Comparison of ENCODE assay signal across 14 cellular contexts in genomic region chr1:944341-945325, GRCh38. TPM values are rescaled to one million over a fixed set of nuclear protein-coding genes. Genes with fewer than 3 reads are reported as not detected.
DNase-seq lines count a peak whose midpoint lies in the region; ATAC-seq and TF ChIP-seq lines count a peak whose summit lies in the region.
"Had no signal": no experiment of that assay in that cellular context is flagged by ENCODE, and none has a peak within 500 bp of the region (broad histone marks: within the 10 kb centered on the region; RNA-seq: fewer than 3 reads in every experiment).

No MANE protein-coding gene starts in this region.

- H3K4me3 Mint-ChIP-seq in endodermal cell (peak overlapping the region; percentile 76), neural progenitor cell (peak overlapping the region; percentile 69)
- H3K4me3 Mint-ChIP-seq in activated T-cell treated with anti-CD3 and anti-CD28 coated beads, Interleukin-2, amount 50 U/mL, for 4 hours: no peak overlapping the region
- H3K4me3 Mint-ChIP-seq: activated T-helper 1 cell treated with anti-CD3 and anti-CD28 coated beads, Interleukin-12 subunit alpha, Interleukin-12 subunit beta, Interleukin-2, Interleukin-4 antibody, amounts not matched to agents 30 ng/mL and 10 ng/mL and 1 ng/mL, durations not matched to agents 14 hours and 24 hours and 36 hours had no signal

- H4K20me1 ChIP-seq in neural progenitor cell (ENCODE audit: low read depth): peaks cover 93% of the 10 kb centered on the region

- H3K36me3 ChIP-seq in endodermal cell (ENCODE audit: control insufficient read depth, insufficient read depth, low read length): peaks cover 21% of the 10 kb centered on the region
- no peaks in the 10 kb centered on the region for H3K36me3 ChIP-seq in neural progenitor cell

- H3K79me2 ChIP-seq in neural progenitor cell (ENCODE audit: low read depth): no peaks in the 10 kb centered on the region

- H3K27me3 Mint-ChIP-seq in endodermal cell (ENCODE audit: insufficient read depth) (peaks cover 7% of the 10 kb centered on the region), neural progenitor cell (ENCODE audit: insufficient read depth, low read depth) (peaks cover 25% of the 10 kb centered on the region)
- peaks cover 9% of the 10 kb centered on the region for H3K27me3 Mint-ChIP-seq in activated T-cell treated with anti-CD3 and anti-CD28 coated beads, Interleukin-2, amount 50 U/mL, for 4 hours (ENCODE audit: low read depth)

- H3K9me3 ChIP-seq in endodermal cell (ENCODE audit: control insufficient read depth, low read length) (no peaks in the 10 kb centered on the region), neural progenitor cell (ENCODE audit: low read depth) (no peaks in the 10 kb centered on the region)

- H3K4me3 ChIP-seq in endodermal cell (ENCODE audit: low read length) (no peak overlapping the region), neural progenitor cell (no peak overlapping the region)
- H3K4me3 ChIP-seq: coronary artery had no signal

- H3K9me3 Mint-ChIP-seq in endodermal cell (no peaks in the 10 kb centered on the region), neural progenitor cell (no peaks in the 10 kb centered on the region)
- H3K9me3 Mint-ChIP-seq in activated T-cell treated with anti-CD3 and anti-CD28 coated beads, Interleukin-2, amount 50 U/mL, for 4 hours: no peaks in the 10 kb centered on the region
- H3K9me3 Mint-ChIP-seq: activated T-helper 1 cell treated with anti-CD3 and anti-CD28 coated beads, Interleukin-12 subunit alpha, Interleukin-12 subunit beta, Interleukin-2, Interleukin-4 antibody, amounts not matched to agents 30 ng/mL and 10 ng/mL and 1 ng/mL, durations not matched to agents 14 hours and 24 hours and 36 hours had no signal

- H3K4me1 ChIP-seq in endodermal cell (ENCODE audit: control insufficient read depth, insufficient read depth, low read length): peaks cover 9% of the 10 kb centered on the region
- H3K4me1 ChIP-seq in neural progenitor cell: peaks cover 19% of the 10 kb centered on the region

- no peak overlapping the region for H3K9ac ChIP-seq in endodermal cell (ENCODE audit: extremely low read depth, low read length, poor library complexity, severe bottlenecking)
- H3K9ac ChIP-seq in neural progenitor cell: no peak overlapping the region

- H3K4me2 ChIP-seq in neural progenitor cell: no peak overlapping the region

- H3K4me1 Mint-ChIP-seq in endodermal cell: peaks cover 4% of the 10 kb centered on the region
- H3K4me1 Mint-ChIP-seq in neural progenitor cell: peaks cover 19% of the 10 kb centered on the region
- H3K4me1 Mint-ChIP-seq in activated T-cell treated with anti-CD3 and anti-CD28 coated beads, Interleukin-2, amount 50 U/mL, for 4 hours (ENCODE audit: low read depth): peaks cover 3% of the 10 kb centered on the region

- no peak for ATAC-seq in activated T-cell treated with anti-CD3 and anti-CD28 coated beads, Interleukin-2, amount 50 U/mL, for 4 hours
- no peak for ATAC-seq in HG03439 (IDR thresholded peaks at IDR 0.05; ENCODE audit: unreplicated experiment)

- peak overlapping the region; percentile 66 for H3K27ac ChIP-seq in endodermal cell (ENCODE audit: low read depth, low read length)
- no peak overlapping the region for H3K27ac ChIP-seq in neural progenitor cell

- WGBS in endodermal cell (ENCODE audit: insufficient coverage in 1 of 2, insufficient read length in 1 of 2), 2 experiments: 79 to 85% methylated on average over 9 to 28 of the region's 28 CpGs

- TF ChIP-seq CTCF in endodermal cell (conservative IDR thresholded peaks at IDR 0.05) (no peak), neural progenitor cell (IDR thresholded peaks at IDR 0.05) (no peak)

- H3K36me3 Mint-ChIP-seq in endodermal cell (ENCODE audit: low read depth) (peaks cover 34% of the 10 kb centered on the region), neural progenitor cell (peaks cover 15% of the 10 kb centered on the region)
- H3K36me3 Mint-ChIP-seq in activated T-cell treated with anti-CD3 and anti-CD28 coated beads, Interleukin-2, amount 50 U/mL, for 4 hours (ENCODE audit: insufficient read depth): peaks cover 24% of the 10 kb centered on the region

- no peak overlapping the region for H2AFZ ChIP-seq in neural progenitor cell (replicated peaks)

- DNase-seq in DMS 273 (lab: John Stamatoyannopoulos, UW; ENCODE audit: unreplicated experiment) (peak; percentile 97), endodermal cell (no peak), neural progenitor cell (ENCODE audit: low spot score) (no peak), NCI-H2081 treated with DMSO at 0.1 percent for 48 hours (lab: John Stamatoyannopoulos, UW) (no peak), hepatic stellate cell (ENCODE audit: low spot score) (no peak)
- DNase-seq in activated T-cell treated with anti-CD3 and anti-CD28 coated beads, Interleukin-2, amount 50 U/mL, for 4 hours: no peak
- DNase-seq: hippocampal formation; NK-92 treated with Interleukin-12 subunit alpha and Interleukin-12 subunit beta, amount 100 ng/mL, for 24 hours; stimulated activated CD4-positive, alpha-beta T cell treated with anti-CD3 and anti-CD28 coated beads, Interleukin-2, amount 100 ng/mL, for 24 hours; substantia nigra had no signal

- peak overlapping the region; percentile 64 for H3K27ac Mint-ChIP-seq in endodermal cell
- no peak overlapping the region for H3K27ac Mint-ChIP-seq in neural progenitor cell
- H3K27ac Mint-ChIP-seq: activated T-helper 1 cell treated with anti-CD3 and anti-CD28 coated beads, Interleukin-12 subunit alpha, Interleukin-12 subunit beta, Interleukin-2, Interleukin-4 antibody, amounts not matched to agents 30 ng/mL and 10 ng/mL and 1 ng/mL, durations not matched to agents 14 hours and 24 hours and 36 hours had no signal

- peaks cover 27% of the 10 kb centered on the region for H3F3A ChIP-seq in neural progenitor cell (ENCODE audit: low read depth)

- H3K27me3 ChIP-seq in endodermal cell (ENCODE audit: control insufficient read depth, insufficient read depth, low read length, poor library complexity, severe bottlenecking): peaks cover 7% of the 10 kb centered on the region
- peaks cover 50% of the 10 kb centered on the region for H3K27me3 ChIP-seq in neural progenitor cell

TF ChIP-seq in PFSK-1, 5 proteins besides CTCF, POLR2A, EP300 and RAD21:
- no peak for TF ChIP-seq FOXP2 (optimal IDR thresholded peaks at IDR 0.05; ENCODE audit: borderline replicate concordance, extremely low read depth, extremely low read length, insufficient read depth)
- peak; percentile 68; the same call in 1 of the 2 replicates for TF ChIP-seq SIN3A (IDR thresholded peaks at IDR 0.05; ENCODE audit: borderline replicate concordance, insufficient read depth, low read length)
- TF ChIP-seq POLR2AphosphoS5 (IDR thresholded peaks at IDR 0.05; ENCODE audit: low read depth, low read length): peak; percentile 73

RNA-seq across cellular contexts. Expression of gene NOC2L, which starts 14.4 kb away (rescaled TPM):
- polyA plus RNA-seq in PFSK-1 (2012; ENCODE audit: insufficient read length, low read depth): 193 TPM
- total RNA-seq in endodermal cell: 10 to 100 TPM; 83.5 to 97.3 TPM
- 62.0 TPM for polyA plus RNA-seq in endodermal cell (2013, experiment 1 of 2)
- polyA plus RNA-seq in endodermal cell (2013, experiment 2 of 2): 55.3 TPM
- 39.6 and 69.1 TPM in 2 replicates for total RNA-seq in neural progenitor cell (ENCODE audit: low replicate concordance)
- 100 to 1,000 TPM; 292 to 315 (median 315) TPM for total RNA-seq in activated T-cell treated with anti-CD3 and anti-CD28 coated beads, Interleukin-2, amount 50 U/mL, for 4 hours

RNA-seq across cellular contexts. Expression of gene KLHL17, which starts 15.8 kb away (rescaled TPM):
- polyA plus RNA-seq in PFSK-1 (2012; ENCODE audit: insufficient read length, low read depth): 60.8 TPM
- 10 to 100 TPM; 49.2 to 58.2 TPM for total RNA-seq in endodermal cell
- polyA plus RNA-seq in endodermal cell (2013, experiment 1 of 2): 41.1 TPM
- polyA plus RNA-seq in endodermal cell (2013, experiment 2 of 2): 32.2 TPM
- total RNA-seq in neural progenitor cell (ENCODE audit: low replicate concordance): 10.7 and 33.8 TPM in 2 replicates
- 10 to 100 TPM; 32.1 to 36.6 (median 34.3) TPM for total RNA-seq in activated T-cell treated with anti-CD3 and anti-CD28 coated beads, Interleukin-2, amount 50 U/mL, for 4 hours

RNA-seq across cellular contexts. Expression of gene SAMD11, which starts 20.9 kb away (rescaled TPM):
- polyA plus RNA-seq in PFSK-1 (2012; ENCODE audit: insufficient read length, low read depth): 55.8 TPM
- total RNA-seq in endodermal cell (100 to 1,000 TPM; 152 to 156 TPM), neural progenitor cell (ENCODE audit: low replicate concordance) (0.15 TPM in 1 of 2 replicates, not detected in the other)
- polyA plus RNA-seq in endodermal cell (2013, experiment 1 of 2): 28.0 TPM
- polyA plus RNA-seq in endodermal cell (2013, experiment 2 of 2): 26.1 TPM
- total RNA-seq in activated T-cell treated with anti-CD3 and anti-CD28 coated beads, Interleukin-2, amount 50 U/mL, for 4 hours: not detected
- total RNA-seq: activated T-helper 1 cell treated with anti-CD3 and anti-CD28 coated beads, Interleukin-12 subunit alpha, Interleukin-12 subunit beta, Interleukin-2, Interleukin-4 antibody, amounts not matched to agents 30 ng/mL and 10 ng/mL and 1 ng/mL, durations not matched to agents 14 hours and 24 hours and 36 hours had no signal

RNA-seq across cellular contexts. Expression of gene PLEKHN1, which starts 21.6 kb away (rescaled TPM):
- 0.19 TPM for polyA plus RNA-seq in PFSK-1 (2012; ENCODE audit: insufficient read length, low read depth)
- total RNA-seq in endodermal cell: 1 to 10 TPM; 1.5 to 4.6 TPM
- polyA plus RNA-seq in endodermal cell (2013, experiment 1 of 2): not detected
- 0.29 TPM for polyA plus RNA-seq in endodermal cell (2013, experiment 2 of 2)
- total RNA-seq in neural progenitor cell (ENCODE audit: low replicate concordance): 0.09 TPM in 1 of 2 replicates, not detected in the other
- 1 to 10 TPM; 1.6 to 2.4 (median 1.9) TPM for total RNA-seq in activated T-cell treated with anti-CD3 and anti-CD28 coated beads, Interleukin-2, amount 50 U/mL, for 4 hours

RNA-seq across cellular contexts. Expression of gene PERM1, which starts 37.3 kb away (rescaled TPM):
- polyA plus RNA-seq in PFSK-1 (2012; ENCODE audit: insufficient read length, low read depth): not detected
- not detected for total RNA-seq in endodermal cell
- not detected for polyA plus RNA-seq in endodermal cell (2013, experiment 1 of 2)
- polyA plus RNA-seq in endodermal cell (2013, experiment 2 of 2): not detected
- not detected in 2 replicates for total RNA-seq in neural progenitor cell (ENCODE audit: low replicate concordance)
- not detected for total RNA-seq in activated T-cell treated with anti-CD3 and anti-CD28 coated beads, Interleukin-2, amount 50 U/mL, for 4 hours
- total RNA-seq: activated T-helper 1 cell treated with anti-CD3 and anti-CD28 coated beads, Interleukin-12 subunit alpha, Interleukin-12 subunit beta, Interleukin-2, Interleukin-4 antibody, amounts not matched to agents 30 ng/mL and 10 ng/mL and 1 ng/mL, durations not matched to agents 14 hours and 24 hours and 36 hours had no signal

Comparison
In these comparisons a context has a peak if more than half of its experiments do, and no peak if none do; other contexts are left out.
1. RNA of gene SAMD11, which starts 20.9 kb away (total RNA-seq): 152 to 156 TPM in endodermal cell; 0.15 TPM in neural progenitor cell and not detected in activated T-cell treated with anti-CD3 and anti-CD28 coated beads, Interleukin-2, amount 50 U/mL, for 4 hours; every median in the first group is over 100 times any median in the second.